Comparison of ENCODE assay signal across 26 cellular contexts in the genomic region with DNA sequence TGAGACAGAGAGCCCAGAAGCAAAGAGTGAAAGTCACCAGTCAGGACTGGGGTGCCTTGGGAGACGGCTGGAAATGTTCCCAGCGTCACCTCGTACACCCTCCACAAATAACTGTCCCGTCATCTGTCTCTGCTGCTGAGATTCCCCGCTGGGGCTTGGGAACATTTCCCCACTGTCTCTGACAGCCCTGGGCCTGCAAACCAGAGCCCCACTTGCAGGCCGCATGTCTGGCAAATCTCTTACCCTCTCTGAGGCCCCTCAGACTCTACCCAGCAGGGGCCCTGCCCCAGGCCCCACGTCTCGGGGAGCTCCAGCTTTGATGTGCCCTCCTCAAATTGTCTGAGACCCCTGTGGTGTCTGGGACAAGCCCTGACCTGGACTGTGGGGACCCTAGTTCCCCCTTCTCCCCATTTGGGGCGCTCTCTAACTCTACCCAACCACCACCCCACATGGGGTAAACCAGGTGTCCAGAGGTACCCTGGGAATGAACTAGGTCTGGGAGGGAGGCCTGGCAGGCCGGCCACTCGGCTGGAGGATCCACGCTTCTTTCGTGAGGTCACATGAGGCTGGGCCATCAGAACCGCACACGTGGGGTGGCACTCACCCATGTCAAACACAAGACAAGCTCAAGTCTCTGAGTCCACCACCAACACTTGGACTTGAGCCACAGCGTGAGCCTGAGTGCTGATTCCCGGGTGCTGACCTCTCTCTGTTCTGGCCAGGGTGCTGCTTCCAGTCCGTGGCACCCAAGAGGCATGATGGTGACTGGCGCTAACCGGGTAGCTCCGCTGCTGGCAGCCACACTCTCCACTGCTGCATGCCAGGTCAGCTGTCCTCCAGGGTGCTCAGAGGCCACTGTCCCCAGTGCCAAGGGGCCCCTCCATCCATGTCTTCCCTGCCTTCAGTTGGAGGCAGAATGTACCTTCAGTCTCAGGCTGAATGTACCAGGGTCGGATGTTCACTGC. TPM values are rescaled to one million over a fixed set of nuclear protein-coding genes. Genes with fewer than 3 reads are reported as not detected.
"Had no signal": no experiment of that assay in that cellular context is flagged by ENCODE, and none has a peak within 500 bp of the region (broad histone marks: within the 10 kb centered on the region; RNA-seq: fewer than 3 reads in every experiment).

No MANE protein-coding gene starts in this region.

- ATAC-seq: activated T-cell treated with anti-CD3 and anti-CD28 coated beads, Interleukin-2, amount 50 U/mL, for 4 hours; gastrocnemius medialis; left ventricle myocardium superior; naive thymus-derived CD8-positive, alpha-beta T cell; sciatic nerve had no signal

- H3K36me3 ChIP-seq: esophagus squamous epithelium, gastrocnemius medialis, suprapubic skin, tibial nerve, WERI-Rb-1 had no signal

- DNase-seq: activated CD4-positive, alpha-beta T cell treated with anti-CD3 and anti-CD28 coated beads for 1 hour; activated CD8-positive, alpha-beta memory T cell treated with anti-CD3 and anti-CD28 coated beads, Interleukin-2, amount 50 U/mL, for 48 hours; activated naive CD4-positive, alpha-beta T cell treated with Interleukin-2 at 50 U/mL for 16 hours; activated naive CD8-positive, alpha-beta T cell treated with anti-CD3 and anti-CD28 coated beads, Interleukin-2, amount 10 ng/mL, durations not matched to agents 7 days and 5 days; activated T-cell treated with anti-CD3 and anti-CD28 coated beads, Interleukin-2, amount 50 U/mL, for 4 hours; amygdala; cerebellar nuclear complex; esophagus squamous epithelium; gastrocnemius medialis; hypothalamus; left ventricle myocardium superior; mammary epithelial cell; naive thymus-derived CD8-positive, alpha-beta T cell; nucleus accumbens; small intestine; stimulated activated CD4-positive, alpha-beta T cell treated with anti-CD3 and anti-CD28 coated beads, Interleukin-15, amount 100 ng/mL, for 24 hours; stimulated activated naive CD4-positive, alpha-beta T cell treated with Interleukin-2 at 50 U/mL for 16 hours; T-helper 1 cell; WERI-Rb-1 had no signal

- H3K27me3 ChIP-seq: gastrocnemius medialis, suprapubic skin, tibial nerve had no signal

- H3K4me3 Mint-ChIP-seq: activated naive CD8-positive, alpha-beta T cell treated with anti-CD3 and anti-CD28 coated beads, Interleukin-2, amount 10 ng/mL, durations not matched to agents 7 days and 5 days; activated T-cell treated with anti-CD3 and anti-CD28 coated beads, Interleukin-2, amount 50 U/mL, for 4 hours; mesothelial cell of epicardium; naive thymus-derived CD8-positive, alpha-beta T cell had no signal

- H3K4me1 ChIP-seq: esophagus squamous epithelium, gastrocnemius medialis, suprapubic skin, tibial nerve had no signal

- H3K4me3 ChIP-seq: coronary artery, esophagus squamous epithelium, gastrocnemius medialis, suprapubic skin, tibial nerve had no signal

- H3K27ac Mint-ChIP-seq: activated naive CD8-positive, alpha-beta T cell treated with anti-CD3 and anti-CD28 coated beads, Interleukin-2, amount 10 ng/mL, durations not matched to agents 7 days and 5 days; mesothelial cell of epicardium; naive thymus-derived CD8-positive, alpha-beta T cell had no signal

- H3K9me3 ChIP-seq: esophagus squamous epithelium, gastrocnemius medialis, suprapubic skin, tibial nerve had no signal

- H3K36me3 Mint-ChIP-seq: activated naive CD8-positive, alpha-beta T cell treated with anti-CD3 and anti-CD28 coated beads, Interleukin-2, amount 10 ng/mL, durations not matched to agents 7 days and 5 days; mesothelial cell of epicardium; naive thymus-derived CD8-positive, alpha-beta T cell had no signal

- H3K9me3 Mint-ChIP-seq: activated naive CD8-positive, alpha-beta T cell treated with anti-CD3 and anti-CD28 coated beads, Interleukin-2, amount 10 ng/mL, durations not matched to agents 7 days and 5 days; activated T-cell treated with anti-CD3 and anti-CD28 coated beads, Interleukin-2, amount 50 U/mL, for 4 hours had no signal

- H3K27ac ChIP-seq: coronary artery, esophagus squamous epithelium, gastrocnemius medialis, suprapubic skin, tibial nerve, WERI-Rb-1 had no signal

RNA-seq across cellular contexts. Expression of gene DIO3, which starts 59.8 kb away (rescaled TPM):
- total RNA-seq: activated CD8-positive, alpha-beta memory T cell treated with anti-CD3 and anti-CD28 coated beads for 36 hours; activated naive CD8-positive, alpha-beta T cell treated with anti-CD3 and anti-CD28 coated beads, Interleukin-2, amount 10 ng/mL, durations not matched to agents 7 days and 5 days; activated T-cell treated with anti-CD3 and anti-CD28 coated beads, Interleukin-2, amount 50 U/mL, for 4 hours; bronchial epithelial cell; mammary epithelial cell; naive thymus-derived CD8-positive, alpha-beta T cell had no signal
- polyA plus RNA-seq: mammary epithelial cell; naive thymus-derived CD8-positive, alpha-beta T cell had no signal
